In genomic region chr11:96161271-96162089, GRCh38 we compare ENCODE assay signal across 16 cellular contexts.
DNase-seq lines count a peak whose midpoint lies in the region; ATAC-seq and TF ChIP-seq lines count a peak whose summit lies in the region.
"Had no signal": no experiment of that assay in that cellular context is flagged by ENCODE, and none has a peak within 500 bp of the region (broad histone marks: within the 10 kb centered on the region; RNA-seq: fewer than 3 reads in every experiment).

No MANE protein-coding gene starts in this region.

- no peak overlapping the region for H4K8ac ChIP-seq in mesendoderm (ENCODE audit: low read depth, low read length)

- no peak overlapping the region for H2AK5ac ChIP-seq in mesendoderm (ENCODE audit: low read length)

- H3K56ac ChIP-seq in mesendoderm (ENCODE audit: low read length) = no peak overlapping the region

- H3K4me2 ChIP-seq in mesendoderm (ENCODE audit: low read length) = no peak overlapping the region

- H3K4ac ChIP-seq in mesendoderm (ENCODE audit: low read depth, low read length) = no peak overlapping the region

- H3K4me3 ChIP-seq in astrocyte of the spinal cord (ENCODE audit: low read depth, low read length) = no peak overlapping the region
- H3K4me3 ChIP-seq in mesendoderm (ENCODE audit: low read length) = no peak overlapping the region
- no peak overlapping the region for H3K4me3 ChIP-seq in esophagus squamous epithelium
- H3K4me3 ChIP-seq: thyroid gland had no signal

- H3K27ac ChIP-seq in mesendoderm (ENCODE audit: low read depth, low read length) (no peak overlapping the region), esophagus squamous epithelium (no peak overlapping the region)

- peak overlapping the region; percentile 90 for H3K18ac ChIP-seq in mesendoderm (ENCODE audit: low read length)

- no peaks in the 10 kb centered on the region for H3K27me3 Mint-ChIP-seq in activated naive CD8-positive, alpha-beta T cell
- no peaks in the 10 kb centered on the region for H3K27me3 Mint-ChIP-seq in activated naive CD8-positive, alpha-beta T cell treated with anti-CD3 and anti-CD28 coated beads for 36 hours
- H3K27me3 Mint-ChIP-seq in type B pancreatic cell = no peaks in the 10 kb centered on the region
- H3K27me3 Mint-ChIP-seq: naive B cell had no signal

- H3K23ac ChIP-seq in mesendoderm (ENCODE audit: low read length) = no peak overlapping the region

- no peak overlapping the region for H3K4me3 Mint-ChIP-seq in activated naive CD8-positive, alpha-beta T cell
- no peak overlapping the region for H3K4me3 Mint-ChIP-seq in activated naive CD8-positive, alpha-beta T cell treated with anti-CD3 and anti-CD28 coated beads for 36 hours
- peak overlapping the region; percentile 42 for H3K4me3 Mint-ChIP-seq in type B pancreatic cell
- H3K4me3 Mint-ChIP-seq: naive B cell had no signal

- H3K4me1 ChIP-seq in mesendoderm (ENCODE audit: control insufficient read depth, low read depth, low read length) (peaks cover 2% of the 10 kb centered on the region), esophagus squamous epithelium (peaks cover 9 to 52% (median 10%) of the 10 kb centered on the region in 3 donors)

- peaks cover 73% of the 10 kb centered on the region for H3K4me1 Mint-ChIP-seq in activated naive CD8-positive, alpha-beta T cell (ENCODE audit: low read depth)
- H3K4me1 Mint-ChIP-seq in activated naive CD8-positive, alpha-beta T cell treated with anti-CD3 and anti-CD28 coated beads for 36 hours = peaks cover 51% of the 10 kb centered on the region
- peaks cover 69% of the 10 kb centered on the region for H3K4me1 Mint-ChIP-seq in type B pancreatic cell (ENCODE audit: unreplicated experiment)

- peaks cover 21% of the 10 kb centered on the region for H3K36me3 Mint-ChIP-seq in activated naive CD8-positive, alpha-beta T cell
- H3K36me3 Mint-ChIP-seq in activated naive CD8-positive, alpha-beta T cell treated with anti-CD3 and anti-CD28 coated beads for 36 hours = peaks cover 14% of the 10 kb centered on the region
- peaks cover 4% of the 10 kb centered on the region for H3K36me3 Mint-ChIP-seq in type B pancreatic cell
- H3K36me3 Mint-ChIP-seq: naive B cell had no signal

- no CpG with 5 or more reads among the region's 10 CpGs for WGBS in mesendoderm (ENCODE audit: extremely low coverage, insufficient coverage, low lambda C conversion rate)
- 82 to 89% methylated on average over 10 of the region's 10 CpGs for WGBS in esophagus squamous epithelium, 2 donors

- H2BK15ac ChIP-seq in mesendoderm (replicated peaks; ENCODE audit: low read depth) = peak overlapping the region; percentile 4

- H3K79me2 ChIP-seq in mesendoderm (ENCODE audit: control insufficient read depth, insufficient read depth, low read length) = no peaks in the 10 kb centered on the region

- TF ChIP-seq POLR2A in esophagus squamous epithelium (IDR thresholded peaks at IDR 0.05) = no peak

- no peaks in the 10 kb centered on the region for H3K9me3 Mint-ChIP-seq in activated naive CD8-positive, alpha-beta T cell (ENCODE audit: low read depth)
- H3K9me3 Mint-ChIP-seq in activated naive CD8-positive, alpha-beta T cell treated with anti-CD3 and anti-CD28 coated beads for 36 hours = peaks cover 2% of the 10 kb centered on the region
- H3K9me3 Mint-ChIP-seq in type B pancreatic cell = no peaks in the 10 kb centered on the region
- H3K9me3 Mint-ChIP-seq: naive B cell had no signal

- H4K5ac ChIP-seq in mesendoderm (ENCODE audit: low read length) = no peak overlapping the region

- no peaks in the 10 kb centered on the region for H3K27me3 ChIP-seq in mesendoderm (ENCODE audit: insufficient read depth, low read length, poor library complexity)
- no peaks in the 10 kb centered on the region for H3K27me3 ChIP-seq in esophagus squamous epithelium
- H3K27me3 ChIP-seq: thyroid gland had no signal

- TF ChIP-seq CTCF in astrocyte of the spinal cord (IDR thresholded peaks at IDR 0.05; ENCODE audit: low read depth, low read length) (no peak), type B pancreatic cell (conservative IDR thresholded peaks at IDR 0.05) (no peak), esophagus squamous epithelium (IDR thresholded peaks at IDR 0.05) (no peak)

- H2BK120ac ChIP-seq in mesendoderm (ENCODE audit: low read depth, low read length) = no peak overlapping the region

- H3K9ac ChIP-seq in mesendoderm (ENCODE audit: low read length) = no peak overlapping the region

- intact Hi-C loops in esophagus squamous epithelium (cut with DNase I) = no loop called here

- ATAC-seq in HG03175 (IDR thresholded peaks at IDR 0.05; ENCODE audit: unreplicated experiment) (no peak), HG03354 (IDR thresholded peaks at IDR 0.05; ENCODE audit: poor library complexity, severe bottlenecking, unreplicated experiment) (no peak)

- peak overlapping the region; percentile 77 for H3K27ac Mint-ChIP-seq in activated naive CD8-positive, alpha-beta T cell
- no peak overlapping the region for H3K27ac Mint-ChIP-seq in activated naive CD8-positive, alpha-beta T cell treated with anti-CD3 and anti-CD28 coated beads for 36 hours
- peak overlapping the region; percentile 62 for H3K27ac Mint-ChIP-seq in type B pancreatic cell
- H3K27ac Mint-ChIP-seq: naive B cell had no signal

- no peaks in the 10 kb centered on the region for H3K9me3 ChIP-seq in esophagus squamous epithelium
- H3K9me3 ChIP-seq: thyroid gland had no signal

- no peak for DNase-seq in activated naive CD8-positive, alpha-beta T cell treated with anti-CD3 and anti-CD28 coated beads for 36 hours
- DNase-seq in astrocyte of the spinal cord (ENCODE audit: low read depth, low spot score) (peak; percentile 60), mesendoderm (no peak), type B pancreatic cell (ENCODE audit: extremely low spot score, unreplicated experiment) (no peak), esophagus squamous epithelium (lab: John Stamatoyannopoulos, UW) (no peak)
- DNase-seq: ACHN; activated T-cell treated with anti-CD3 and anti-CD28 coated beads, Interleukin-2, amount 50 U/mL, for 1 hour; KG1; naive B cell; NCI-H1694 treated with DMSO at 0.1 percent for 48 hours; SHP77 treated with DMSO at 0.1 percent for 48 hours; small intestine; thyroid gland had no signal

- H3K79me1 ChIP-seq in mesendoderm (ENCODE audit: low read length) = no peaks in the 10 kb centered on the region

- H3K36me3 ChIP-seq in mesendoderm (ENCODE audit: control insufficient read depth, insufficient read depth, low read length) (no peaks in the 10 kb centered on the region), esophagus squamous epithelium (no peaks in the 10 kb centered on the region)
- H3K36me3 ChIP-seq: thyroid gland had no signal

- H2BK5ac ChIP-seq in mesendoderm (ENCODE audit: low read length) = no peak overlapping the region

- in situ Hi-C loops in astrocyte of the spinal cord (cut with HindIII; ENCODE audit: low sequenced_read_pairs) = no loop called here
